Comparison of ENCODE assay signal across 8 cellular contexts in the genomic region with DNA sequence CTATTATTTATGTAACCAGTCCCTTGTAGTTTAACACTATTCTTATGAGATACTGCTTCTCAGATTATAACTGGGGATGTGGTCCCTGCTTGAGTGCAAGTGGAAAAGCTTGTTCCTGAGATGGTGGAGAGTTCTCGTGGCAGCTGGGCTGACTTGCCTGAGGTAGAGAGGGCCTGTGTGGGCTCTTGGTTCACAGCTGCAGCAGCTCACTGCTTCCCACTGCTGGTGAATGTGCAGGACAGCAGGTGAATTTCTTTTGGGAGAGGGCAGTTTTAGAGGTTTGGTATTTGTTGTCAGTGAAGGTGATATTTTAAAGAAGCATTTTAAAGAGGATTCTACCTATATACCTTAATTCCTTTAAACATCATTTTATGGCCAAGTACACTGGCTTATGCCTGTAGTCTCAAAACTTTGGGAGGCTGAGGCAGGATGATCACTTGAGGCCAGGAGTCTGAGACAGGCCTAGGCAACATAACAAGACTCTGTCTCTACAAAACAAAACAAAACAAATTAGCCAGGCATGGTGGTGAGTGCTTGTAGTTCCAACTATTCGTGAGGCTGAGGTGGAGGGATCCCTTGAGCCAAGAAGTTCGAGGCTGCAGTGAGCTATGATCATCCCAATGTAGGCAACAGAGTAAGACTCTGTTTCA.
A peak's percentile ranks its signal among the peaks of the same experiment; 100 is the strongest.
DNase-seq lines count a peak whose midpoint lies in the region; ATAC-seq lines count a peak whose summit lies in the region.

No MANE protein-coding gene starts in this region.

- no peak for DNase-seq in Right ventricle myocardium inferior (ENCODE audit: missing footprints)
- no peak for DNase-seq in cardiac septum (ENCODE audit: low spot score)
- peak; percentile 54 for DNase-seq in NCI-H146 treated with DMSO at 0.1 percent for 48 hours (lab: John Stamatoyannopoulos, UW; ENCODE audit: unreplicated experiment)
- peak; percentile 38 for DNase-seq in T-helper 2 cell treated with Interferon-gamma antibody and Interleukin-4, amounts not matched to agents 5 μg/mL and 100 μg/mL, for 36 hours (ENCODE audit: low spot score)
- DNase-seq in astrocyte of the hippocampus (ENCODE audit: low read depth, low spot score) = peak; percentile 86
- DNase-seq in iPS DF 19.7 (ENCODE audit: low read depth, low spot score) = peak; percentile 45
- DNase-seq in stimulated activated CD4-positive, alpha-beta T cell treated with anti-CD3 and anti-CD28 coated beads, Interleukin-12 subunit alpha, Interleukin-12 subunit beta, amount 100 ng/mL, for 24 hours (ENCODE audit: low read depth in 2 of 2) = peak; percentile 30 to 34

- no peak overlapping the region for H3K4me3 Mint-ChIP-seq in T-helper 2 cell treated with Interferon-gamma antibody and Interleukin-4, amounts not matched to agents 5 μg/mL and 100 μg/mL, for 36 hours

- H3K9me3 Mint-ChIP-seq in T-helper 2 cell treated with Interferon-gamma antibody and Interleukin-4, amounts not matched to agents 5 μg/mL and 100 μg/mL, for 36 hours = no peaks in the 10 kb centered on the region

- H3K27ac Mint-ChIP-seq in T-helper 2 cell treated with Interferon-gamma antibody and Interleukin-4, amounts not matched to agents 5 μg/mL and 100 μg/mL, for 36 hours = no peak overlapping the region

- intact Hi-C loops in Right ventricle myocardium inferior (cut with DNase I) (loop anchor here (2.0 kb wide), 2 partner anchors 150 to 168 kb away; no protein-coding TSS in a partner anchor), cardiac septum (cut with DNase I) (loop anchor here (1.0 to 5.0 kb wide), 2 partner anchors 151 to 168 kb away; no protein-coding TSS in a partner anchor)

- no peaks in the 10 kb centered on the region for H3K27me3 Mint-ChIP-seq in T-helper 2 cell treated with Interferon-gamma antibody and Interleukin-4, amounts not matched to agents 5 μg/mL and 100 μg/mL, for 36 hours (ENCODE audit: low read depth)

- ATAC-seq in Right ventricle myocardium inferior = peak; percentile 79
- peak; percentile 85 for ATAC-seq in HG02884 (IDR thresholded peaks at IDR 0.05; ENCODE audit: unreplicated experiment)

- H3K36me3 Mint-ChIP-seq in T-helper 2 cell treated with Interferon-gamma antibody and Interleukin-4, amounts not matched to agents 5 μg/mL and 100 μg/mL, for 36 hours (ENCODE audit: low read depth) = peaks cover 3% of the 10 kb centered on the region

- H3K4me1 Mint-ChIP-seq in T-helper 2 cell treated with Interferon-gamma antibody and Interleukin-4, amounts not matched to agents 5 μg/mL and 100 μg/mL, for 36 hours (ENCODE audit: low read depth) = peaks cover 10% of the 10 kb centered on the region

Comparison
In these comparisons a context has a peak if more than half of its experiments do, and no peak if none do; other contexts are left out.
1. DNase-seq: peak in NCI-H146 treated with DMSO at 0.1 percent for 48 hours (single experiment), T-helper 2 cell treated with Interferon-gamma antibody and Interleukin-4, amounts not matched to agents 5 μg/mL and 100 μg/mL, for 36 hours (single experiment), astrocyte of the hippocampus (single experiment), iPS DF 19.7 (single experiment) and stimulated activated CD4-positive, alpha-beta T cell treated with anti-CD3 and anti-CD28 coated beads, Interleukin-12 subunit alpha, Interleukin-12 subunit beta, amount 100 ng/mL, for 24 hours (2 of 2); none in Right ventricle myocardium inferior (single experiment) and cardiac septum (single experiment).